ENCODE assay signal across 10 cellular contexts in genomic region chr2:190853659-190854386, GRCh38. TPM values are rescaled to one million over a fixed set of nuclear protein-coding genes. Genes with fewer than 3 reads are reported as not detected.
A peak's percentile ranks its signal among the peaks of the same experiment; 100 is the strongest.
DNase-seq lines count a peak whose midpoint lies in the region; ATAC-seq, FAIRE-seq and TF ChIP-seq lines count a peak whose summit lies in the region.
"Had no signal": no experiment of that assay in that cellular context is flagged by ENCODE, and none has a peak within 500 bp of the region (broad histone marks: within the 10 kb centered on the region; RNA-seq: fewer than 3 reads in every experiment).

No MANE protein-coding gene starts in this region.

- TF ChIP-seq POLR2A in lower leg skin (IDR thresholded peaks at IDR 0.05), result no peak

- H3K9me3 Mint-ChIP-seq in naive thymus-derived CD8-positive, alpha-beta T cell, result no peaks in the 10 kb centered on the region

- intact Hi-C loops in lower leg skin (cut with DNase I; ENCODE audit: low total_unique reads), result no loop called here

- no peaks in the 10 kb centered on the region for H3K79me2 ChIP-seq in OCI-LY3 (ENCODE audit: low read length)
- peaks cover 2% of the 10 kb centered on the region for H3K79me2 ChIP-seq in osteoblast (ENCODE audit: insufficient read depth, low read length)

- peak overlapping the region; percentile 56 for H3K4me2 ChIP-seq in OCI-LY3 (ENCODE audit: low read length)
- peak overlapping the region; percentile 54 for H3K4me2 ChIP-seq in osteoblast (ENCODE audit: insufficient read depth, low read length)
- H3K4me2 ChIP-seq: KMS-11 had no signal

- H2AFZ ChIP-seq in OCI-LY3 (ENCODE audit: low read depth, low read length), result no peak overlapping the region
- peak overlapping the region; percentile 70 for H2AFZ ChIP-seq in osteoblast (ENCODE audit: low read length)

- FAIRE-seq in GM18507 (lab: Jason Lieb, UNC), result peak; percentile 58

- H3K27me3 ChIP-seq in OCI-LY3 (ENCODE audit: low read depth, low read length) (no peaks in the 10 kb centered on the region), osteoblast (ENCODE audit: insufficient read depth, low read length) (no peaks in the 10 kb centered on the region)

- no peaks in the 10 kb centered on the region for H3K27me3 Mint-ChIP-seq in naive thymus-derived CD8-positive, alpha-beta T cell

- no peaks in the 10 kb centered on the region for H3K36me3 ChIP-seq in OCI-LY3 (replicated peaks; ENCODE audit: low read depth, low read length)
- H3K36me3 ChIP-seq in osteoblast (ENCODE audit: insufficient read depth, low read length), result no peaks in the 10 kb centered on the region

- WGBS in lower leg skin, 2 donors, result 33 to 40% methylated on average over 2 of the region's 2 CpGs

- POLR2A ChIA-PET in naive thymus-derived CD8-positive, alpha-beta T cell (lab: Charles Lee), result interaction anchor here (0.6 to 1.0 kb wide), 2 partner anchors 28 to 139 kb away, joined by 3 read pairs; no protein-coding TSS in a partner anchor

- H3K27ac ChIP-seq in OCI-LY3 (ENCODE audit: low read length), result peak overlapping the region; percentile 34
- no peak overlapping the region for H3K27ac ChIP-seq in osteoblast (ENCODE audit: low read depth, low read length)
- H3K27ac ChIP-seq: KMS-11, VCaP had no signal

- H3K4me3 Mint-ChIP-seq in naive thymus-derived CD8-positive, alpha-beta T cell, result no peak overlapping the region

- DNase-seq in GM18507 (ENCODE audit: extremely low spot score, insufficient read length, low read depth) (no peak), osteoblast (ENCODE audit: insufficient read length, low spot score, missing footprints) (peak; percentile 90), NCI-H82 (lab: John Stamatoyannopoulos, UW) (no peak), HCEC 1CT (no peak), lower leg skin (ENCODE audit: low spot score in 2 of 2) (no peak)
- no peak for DNase-seq in naive thymus-derived CD8-positive, alpha-beta T cell

- H3K9me3 ChIP-seq in OCI-LY3 (ENCODE audit: insufficient read depth, low read length) (no peaks in the 10 kb centered on the region), osteoblast (ENCODE audit: low read depth, low read length) (no peaks in the 10 kb centered on the region)

- peak overlapping the region in 1 of 10 donors; percentile 18 for H3K27ac Mint-ChIP-seq in naive thymus-derived CD8-positive, alpha-beta T cell

- H4K20me1 ChIP-seq in OCI-LY3 (ENCODE audit: insufficient read depth, low read length) (no peaks in the 10 kb centered on the region), osteoblast (ENCODE audit: insufficient read depth, low read length) (no peaks in the 10 kb centered on the region)

- peak; percentile 61 for ATAC-seq in HG02798 (IDR thresholded peaks at IDR 0.05; ENCODE audit: poor library complexity, unreplicated experiment)
- no peak for ATAC-seq in naive thymus-derived CD8-positive, alpha-beta T cell

- H3K4me1 ChIP-seq in OCI-LY3 (ENCODE audit: low read length) (peaks cover 20% of the 10 kb centered on the region), osteoblast (ENCODE audit: insufficient read depth, low read length) (peaks cover 43% of the 10 kb centered on the region)

- peaks cover 0 to 2% (median 0%) of the 10 kb centered on the region in 3 donors for H3K36me3 Mint-ChIP-seq in naive thymus-derived CD8-positive, alpha-beta T cell

- no peak for TF ChIP-seq CTCF in OCI-LY3 (IDR thresholded peaks at IDR 0.05; ENCODE audit: low read depth, low read length)
- no peak for TF ChIP-seq CTCF in osteoblast (IDR thresholded peaks at IDR 0.05; ENCODE audit: extremely low read depth, low read depth, low read length)
- TF ChIP-seq CTCF in lower leg skin (IDR thresholded peaks at IDR 0.05), result no peak

- H3K9ac ChIP-seq in OCI-LY3 (ENCODE audit: low read length), result 0 out of 2 replicates have a peak overlapping the region, but pooled peaks have one; percentile 17
- H3K9ac ChIP-seq: KMS-11 had no signal

- H3K4me3 ChIP-seq in OCI-LY3 (ENCODE audit: low read length), result peak overlapping the region; percentile 23; the same call in 1 of the 2 replicates
- no peak overlapping the region for H3K4me3 ChIP-seq in osteoblast (ENCODE audit: insufficient read depth, low read length)
- H3K4me3 ChIP-seq in lower leg skin (ENCODE audit: low read depth, poor library complexity, severe bottlenecking), result no peak overlapping the region

- H3K4me1 Mint-ChIP-seq in naive thymus-derived CD8-positive, alpha-beta T cell, result peaks cover 0 to 4% (median 1%) of the 10 kb centered on the region in 4 donors

RNA-seq across cellular contexts. Expression of gene GLS, which starts 26.8 kb away (rescaled TPM):
- total RNA-seq in osteoblast, result 447 and 588 TPM in 2 replicates
- 100 to 1,000 TPM; 206 to 214 TPM for total RNA-seq in naive thymus-derived CD8-positive, alpha-beta T cell
- 10 to 100 TPM; 30.0 to 55.9 (median 40.8) TPM for polyA plus RNA-seq in naive thymus-derived CD8-positive, alpha-beta T cell
- total RNA-seq in lower leg skin, result 10 to 100 TPM; 55.3 to 86.2 (median 67.6) TPM
